Comparison of ENCODE assay signal across 14 cellular contexts in the genomic region with DNA sequence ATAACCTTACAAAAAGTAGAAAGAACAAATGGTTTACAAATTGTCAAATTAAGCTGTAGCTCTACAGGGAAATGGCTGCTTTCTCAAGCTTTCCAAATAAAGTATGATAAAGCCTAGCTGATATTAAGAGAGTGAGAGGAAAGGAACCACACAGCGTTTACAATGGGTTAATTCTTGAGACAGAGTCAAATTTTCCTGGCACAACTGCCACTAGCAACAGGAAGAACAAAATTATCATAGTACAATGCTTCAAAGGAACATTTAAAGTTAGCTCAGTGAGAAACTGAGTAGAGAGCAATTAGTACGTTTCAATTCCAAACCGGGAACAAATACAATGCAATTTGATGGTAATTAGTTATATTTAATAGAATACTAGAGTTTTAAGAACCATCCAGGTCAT.
DNase-seq lines count a peak whose midpoint lies in the region; FAIRE-seq and TF ChIP-seq lines count a peak whose summit lies in the region.
"Had no signal": no experiment of that assay in that cellular context is flagged by ENCODE, and none has a peak within 500 bp of the region (broad histone marks: within the 10 kb centered on the region; RNA-seq: fewer than 3 reads in every experiment).

No MANE protein-coding gene starts in this region.

- H3K9me3 ChIP-seq in adrenal gland (replicated peaks in 1 of 3) (no peaks in the 10 kb centered on the region), kidney (ENCODE audit: control insufficient read depth in 1 of 2, low read length in 2 of 2) (no peaks in the 10 kb centered on the region)

- TF ChIP-seq CTCF in adrenal gland (IDR thresholded peaks at IDR 0.05) (no peak), fibroblast of the aortic adventitia (IDR thresholded peaks at IDR 0.05; ENCODE audit: insufficient read depth, low read length) (no peak), kidney (IDR thresholded peaks at IDR 0.05; ENCODE audit: borderline replicate concordance, extremely low read depth, insufficient read depth) (no peak)

- no peak for TF ChIP-seq POLR2A in adrenal gland (IDR thresholded peaks at IDR 0.05)

- no peak overlapping the region for H3K9ac ChIP-seq in kidney (ENCODE audit: low read length in 2 of 2)

- H3K4me3 ChIP-seq in adrenal gland (no peak overlapping the region), fibroblast of the aortic adventitia (ENCODE audit: low read depth, low read length) (no peak overlapping the region), kidney (ENCODE audit: low read length in 2 of 2) (no peak overlapping the region)
- H3K4me3 ChIP-seq: hepatocyte had no signal

- H3K4me1 ChIP-seq in adrenal gland (replicated peaks in 1 of 2) (peaks cover 0 to 26% of the 10 kb centered on the region in 2 donors), kidney (ENCODE audit: control insufficient read depth in 1 of 2, insufficient read depth in 1 of 2, low read depth in 1 of 2, low read length in 2 of 2) (no peaks in the 10 kb centered on the region)

- peak; percentile 76 for DNase-seq in COLO829 (ENCODE audit: low spot score)
- DNase-seq in adrenal gland, result peak in 2 of 7 donors; percentile 29 to 34
- DNase-seq in fibroblast of the aortic adventitia (ENCODE audit: low read depth), result peak; percentile 46
- peak; percentile 20 for DNase-seq in pulmonary artery endothelial cell (ENCODE audit: low read depth, low spot score)
- DNase-seq in stimulated activated CD4-positive, alpha-beta T cell treated with anti-CD3 and anti-CD28 coated beads, Interleukin-4, amount 100 ng/mL, for 1 hour, result no peak
- no peak for DNase-seq in NCI-H1105 (lab: John Stamatoyannopoulos, UW)
- DNase-seq in kidney, result no peak
- DNase-seq in NCI-H345 (lab: John Stamatoyannopoulos, UW), result no peak
- DNase-seq: activated CD4-positive, CD25-positive, alpha-beta regulatory T cell treated with anti-CD3 and anti-CD28 coated beads, Interleukin-2, amount 50 U/mL, for 72 hours; activated T-cell treated with anti-CD3 and anti-CD28 coated beads, Interleukin-2, amount 50 U/mL, for 1 hour; MV-4-11; SW 1271; trophoblast cell had no signal

- WGBS in adrenal gland, 4 donors, result 19 to 43% (median 40%) methylated on average over 3 of the region's 3 CpGs

- H3K27ac ChIP-seq in adrenal gland (peak overlapping the region in 4 of 5 donors; percentile 6 to 50 (median 17)), kidney (ENCODE audit: low read depth in 2 of 2, low read length in 2 of 2) (no peak overlapping the region)
- H3K27ac ChIP-seq: hepatocyte had no signal

- H3K27me3 ChIP-seq in adrenal gland, result no peaks in the 10 kb centered on the region
- H3K27me3 ChIP-seq: hepatocyte had no signal

- no peak for FAIRE-seq in kidney (lab: Jason Lieb, UNC)

- H3K36me3 ChIP-seq in adrenal gland (replicated peaks in 1 of 2) (peaks cover 0 to 5% of the 10 kb centered on the region in 2 donors), kidney (ENCODE audit: control insufficient read depth in 1 of 2, insufficient read depth in 2 of 2, low read length in 2 of 2) (peaks cover 0 to 13% of the 10 kb centered on the region in 2 donors)

- intact Hi-C loops in adrenal gland (cut with DNase I), result no loop called here
- intact Hi-C loops in kidney (cut with DNase I), result no loop called here

Comparison
In these comparisons a context has a peak if more than half of its experiments do, and no peak if none do; other contexts are left out.
1. DNase-seq: peak in COLO829 (single experiment), fibroblast of the aortic adventitia (single experiment) and pulmonary artery endothelial cell (single experiment); none in stimulated activated CD4-positive, alpha-beta T cell treated with anti-CD3 and anti-CD28 coated beads, Interleukin-4, amount 100 ng/mL, for 1 hour (single experiment), NCI-H1105 (single experiment), kidney (single experiment) and NCI-H345 (single experiment).
2. H3K27ac ChIP-seq: peak in adrenal gland (4 of 5); none in kidney (0 of 2).